In the genomic region with DNA sequence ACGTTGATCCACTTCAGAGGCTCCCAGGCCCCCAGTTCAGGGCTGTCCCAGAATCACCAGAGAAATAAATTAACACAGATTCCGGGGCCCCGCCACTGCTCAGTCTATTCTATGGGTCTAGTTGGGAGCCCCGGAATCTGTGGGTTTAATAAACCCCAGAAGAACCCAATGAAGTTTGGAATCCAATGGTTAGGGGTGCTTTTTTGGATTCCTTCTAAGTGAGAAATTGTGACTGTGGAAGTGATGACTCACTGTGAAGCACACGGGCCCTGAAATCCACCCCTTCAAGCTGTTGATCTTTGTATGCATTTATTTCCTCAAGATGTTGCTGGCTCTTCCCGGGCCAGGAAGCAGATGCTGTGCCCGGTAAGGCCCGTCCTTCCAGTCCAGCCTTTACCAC, we compare ENCODE assay signal across 1 cellular context.
TF ChIP-seq lines count a peak whose summit lies in the region.

No MANE protein-coding gene starts in this region.

TF ChIP-seq in GM12878, 131 proteins besides CTCF, POLR2A, EP300 and RAD21 (continued from another document):
- no peak for TF ChIP-seq SRF (IDR thresholded peaks at IDR 0.05; ENCODE audit: low read depth in 2 of 2, low read length in 2 of 2)
- TF ChIP-seq CEBPZ (IDR thresholded peaks at IDR 0.05; ENCODE audit: low read depth, low read length) = no peak
- no peak for TF ChIP-seq CREM (IDR thresholded peaks at IDR 0.05; ENCODE audit: low read depth)
- no peak for TF ChIP-seq ZNF217 (IDR thresholded peaks at IDR 0.05)
- no peak for TF ChIP-seq ATF2 (IDR thresholded peaks at IDR 0.05; ENCODE audit: low read length)
- no peak for TF ChIP-seq ZBTB11 (CRISPR knock-in tag; IDR thresholded peaks at IDR 0.05)
- TF ChIP-seq NR2F1 (conservative IDR thresholded peaks at IDR 0.05) = no peak
- no peak for TF ChIP-seq ZZZ3 (IDR thresholded peaks at IDR 0.05; ENCODE audit: control insufficient read depth, insufficient read length, low read depth)
- no peak for TF ChIP-seq HDAC2 (IDR thresholded peaks at IDR 0.05)
